In genomic region chr3:154818676-154819255, GRCh38 we compare ENCODE assay signal across 19 cellular contexts.
"Had no signal": no experiment of that assay in that cellular context is flagged by ENCODE, and none has a peak within 500 bp of the region (broad histone marks: within the 10 kb centered on the region; RNA-seq: fewer than 3 reads in every experiment).

No MANE protein-coding gene starts in this region.

- H3K9me3 ChIP-seq: ovary, sigmoid colon had no signal

- H3K4me1 ChIP-seq: sigmoid colon had no signal

- H3K27me3 Mint-ChIP-seq: activated CD8-positive, alpha-beta T cell treated with anti-CD3 and anti-CD28 coated beads for 36 hours; stimulated activated naive CD8-positive, alpha-beta T cell treated with anti-CD3 and anti-CD28 coated beads, Interleukin-15, amount 100 ng/mL, for 72 hours; T-helper 17 cell had no signal

- H3K4me1 Mint-ChIP-seq: stimulated activated naive CD8-positive, alpha-beta T cell treated with anti-CD3 and anti-CD28 coated beads, Interleukin-15, amount 100 ng/mL, for 72 hours; T-helper 17 cell; WTC11 had no signal

- ATAC-seq: activated CD8-positive, alpha-beta T cell treated with anti-CD3 and anti-CD28 coated beads for 36 hours; activated T-cell treated with anti-CD3 and anti-CD28 coated beads, Interleukin-2, amount 50 U/mL, for 4 hours; esophagus mucosa; stimulated activated naive CD8-positive, alpha-beta T cell treated with anti-CD3 and anti-CD28 coated beads, Interleukin-15, amount 100 ng/mL, for 72 hours; T-helper 17 cell; WTC11 had no signal

- H3K27ac ChIP-seq: cardiac muscle cell, ovary, sigmoid colon, thoracic aorta had no signal

- H3K27me3 ChIP-seq: cardiac muscle cell, ovary, sigmoid colon had no signal

- H3K4me3 Mint-ChIP-seq: activated CD8-positive, alpha-beta T cell treated with anti-CD3 and anti-CD28 coated beads for 36 hours; activated T-cell treated with anti-CD3 and anti-CD28 coated beads, Interleukin-2, amount 50 U/mL, for 4 hours; neural crest cell; stimulated activated naive CD8-positive, alpha-beta T cell treated with anti-CD3 and anti-CD28 coated beads, Interleukin-15, amount 100 ng/mL, for 72 hours; T-helper 17 cell; WTC11 had no signal

- H3K27ac Mint-ChIP-seq: activated CD8-positive, alpha-beta T cell treated with anti-CD3 and anti-CD28 coated beads for 36 hours; stimulated activated naive CD8-positive, alpha-beta T cell treated with anti-CD3 and anti-CD28 coated beads, Interleukin-15, amount 100 ng/mL, for 72 hours; T-helper 17 cell; WTC11 had no signal

- DNase-seq: activated CD4-positive, alpha-beta T cell treated with anti-CD3 and anti-CD28 coated beads for 4 hours; activated CD8-positive, alpha-beta T cell treated with anti-CD3 and anti-CD28 coated beads for 36 hours; activated effector memory CD4-positive, alpha-beta T cell treated with Interleukin-2 at 50 U/mL for 16 hours; activated naive CD4-positive, alpha-beta T cell treated with anti-CD3 and anti-CD28 coated beads, Interleukin-2, amount 50 U/mL, for 16 hours; activated T-cell treated with anti-CD3 and anti-CD28 coated beads, Interleukin-2, amount 50 U/mL, for 4 hours; glutamatergic neuron; hypothalamus; kidney glomerular epithelial cell; mesendoderm; ovary; sigmoid colon; stimulated activated CD4-positive, alpha-beta T cell treated with anti-CD3 and anti-CD28 coated beads, Interleukin-1b, Interleukin-23, amount 100 ng/mL, for 48 hours; stimulated activated naive CD8-positive, alpha-beta T cell treated with anti-CD3 and anti-CD28 coated beads, Interleukin-15, amount 100 ng/mL, for 72 hours; T-helper 17 cell had no signal

- H3K36me3 ChIP-seq: cardiac muscle cell, ovary, sigmoid colon, thoracic aorta had no signal

- H3K4me3 ChIP-seq: cardiac muscle cell, ovary, sigmoid colon, thoracic aorta had no signal
